Comparison of ENCODE assay signal across 25 cellular contexts in genomic region chr17:27478901-27479531, GRCh38. TPM values are rescaled to one million over a fixed set of nuclear protein-coding genes. Genes with fewer than 3 reads are reported as not detected.
DNase-seq lines count a peak whose midpoint lies in the region; ATAC-seq and TF ChIP-seq lines count a peak whose summit lies in the region.
"Had no signal": no experiment of that assay in that cellular context is flagged by ENCODE, and none has a peak within 500 bp of the region (broad histone marks: within the 10 kb centered on the region; RNA-seq: fewer than 3 reads in every experiment).

No MANE protein-coding gene starts in this region.

- H2BK120ac ChIP-seq in H9 (ENCODE audit: low read depth, low read length, poor library complexity, severe bottlenecking): no peak overlapping the region

- POLR2A ChIA-PET in WTC11 (lab: Charles Lee): no interaction called here
- POLR2A ChIA-PET in naive thymus-derived CD8-positive, alpha-beta T cell (lab: Charles Lee): no interaction called here

- H3K36me3 Mint-ChIP-seq in T-helper 2 cell treated with Interferon-gamma antibody and Interleukin-4, amounts not matched to agents 5 μg/mL and 100 μg/mL, for 36 hours (ENCODE audit: low read depth): no peaks in the 10 kb centered on the region
- peaks cover 0 to 5% (median 0%) of the 10 kb centered on the region in 3 experiments; a peak in 1 of 7 replicates for H3K36me3 Mint-ChIP-seq in H9 (ENCODE audit: insufficient read depth in 1 of 3, low read depth in 3 of 3)
- no peaks in the 10 kb centered on the region for H3K36me3 Mint-ChIP-seq in WTC11
- peaks cover 0 to 5% (median 0%) of the 10 kb centered on the region in 3 donors for H3K36me3 Mint-ChIP-seq in naive thymus-derived CD8-positive, alpha-beta T cell
- H3K36me3 Mint-ChIP-seq: CD8-positive, alpha-beta T cell had no signal

- H4K5ac ChIP-seq in H9 (ENCODE audit: insufficient read length, low read depth, low read length): no peak overlapping the region

- H3K27ac Mint-ChIP-seq in T-helper 2 cell treated with Interferon-gamma antibody and Interleukin-4, amounts not matched to agents 5 μg/mL and 100 μg/mL, for 36 hours: peak overlapping the region; percentile 21
- peak overlapping the region in 2 of 3 experiments; percentile 90 to 98; a peak in 3 of 7 replicates for H3K27ac Mint-ChIP-seq in H9
- H3K27ac Mint-ChIP-seq in WTC11: peak overlapping the region; percentile 58; the same call in 1 of the 2 replicates
- H3K27ac Mint-ChIP-seq in naive thymus-derived CD8-positive, alpha-beta T cell: peak overlapping the region in 6 of 10 donors; percentile 19 to 68 (median 50)
- H3K27ac Mint-ChIP-seq: CD8-positive, alpha-beta T cell; HFFc6 had no signal

- no peak overlapping the region for H3K9ac ChIP-seq in H9 (ENCODE audit: extremely low read depth, insufficient read length, low read length)

- no peak overlapping the region for H4K8ac ChIP-seq in H9 (replicated peaks; ENCODE audit: insufficient read length, low read depth, low read length)

- no peak overlapping the region for H3K18ac ChIP-seq in H9 (ENCODE audit: insufficient read length, low read depth, low read length)

- no peak overlapping the region for H2BK5ac ChIP-seq in H9 (ENCODE audit: insufficient read length, low read length)

- H3K9me3 ChIP-seq in H9 (ENCODE audit: control insufficient read depth, low read depth, low read length): no peaks in the 10 kb centered on the region
- H3K9me3 ChIP-seq: left lung, thyroid gland had no signal

- TF ChIP-seq CTCF in H9 (conservative IDR thresholded peaks at IDR 0.05) (no peak), WTC11 (IDR thresholded peaks at IDR 0.05) (no peak)

- no CpG with 5 or more reads among the region's 10 CpGs for WGBS in H9 (ENCODE audit: extremely low coverage, insufficient read length, low lambda C conversion rate)

- peaks cover 16% of the 10 kb centered on the region; the same call in 1 of the 2 replicates for H3K79me2 ChIP-seq in H9 (ENCODE audit: insufficient read depth, low read length)

- no peak overlapping the region for H3K27ac ChIP-seq in H9 (ENCODE audit: insufficient read length, low read depth, low read length)
- H3K27ac ChIP-seq: left lung, PC-9, thyroid gland, VCaP had no signal

- peaks cover 2% of the 10 kb centered on the region for H3K79me1 ChIP-seq in H9 (ENCODE audit: insufficient read depth, low read depth, low read length, poor library complexity, severe bottlenecking)

- H2BK20ac ChIP-seq in H9 (ENCODE audit: low read depth, low read length, poor library complexity, severe bottlenecking): no peak overlapping the region

- no peak overlapping the region for H3K56ac ChIP-seq in H9 (ENCODE audit: insufficient read length, low read depth, low read length)

- no peak for DNase-seq in T-helper 2 cell treated with Interferon-gamma antibody and Interleukin-4, amounts not matched to agents 5 μg/mL and 100 μg/mL, for 36 hours (ENCODE audit: low spot score)
- DNase-seq in T-helper 2 cell (no peak), H9 (no peak), WTC11 (ENCODE audit: low spot score) (no peak), cerebellum (ENCODE audit: low spot score) (no peak), GM19240 (ENCODE audit: insufficient read length, low spot score) (no peak)
- peak in 1 of 10 donors; percentile 53 for DNase-seq in naive thymus-derived CD8-positive, alpha-beta T cell
- DNase-seq: activated CD4-positive, alpha-beta T cell treated with anti-CD3 and anti-CD28 coated beads, Interleukin-2, amount 50 U/mL, for 48 hours; activated effector memory CD4-positive, alpha-beta T cell treated with Interleukin-2 at 50 U/mL for 16 hours; CD8-positive, alpha-beta T cell; HFFc6; left lung; MV-4-11; NCI-H146; NCI-H510A treated with DMSO at 0.1 percent for 48 hours; NK-92 treated with Interleukin-12 subunit alpha and Interleukin-12 subunit beta, amount 100 ng/mL, for 24 hours; occipital lobe; PC-9; stimulated activated CD4-positive, alpha-beta T cell treated with anti-CD3 and anti-CD28 coated beads, Interleukin-15, amount 100 ng/mL, for 24 hours; stimulated activated naive CD4-positive, alpha-beta T cell; T-helper 9 cell; thyroid gland had no signal

- no peak overlapping the region for H2BK12ac ChIP-seq in H9 (ENCODE audit: insufficient read length, low read depth, low read length)

- no peaks in the 10 kb centered on the region for H3K27me3 Mint-ChIP-seq in T-helper 2 cell treated with Interferon-gamma antibody and Interleukin-4, amounts not matched to agents 5 μg/mL and 100 μg/mL, for 36 hours (ENCODE audit: low read depth)
- H3K27me3 Mint-ChIP-seq in H9 (ENCODE audit: low read depth): no peaks in the 10 kb centered on the region
- H3K27me3 Mint-ChIP-seq in WTC11 (ENCODE audit: low read depth): no peaks in the 10 kb centered on the region
- H3K27me3 Mint-ChIP-seq in naive thymus-derived CD8-positive, alpha-beta T cell: no peaks in the 10 kb centered on the region

- no peak overlapping the region for H2BK15ac ChIP-seq in H9 (ENCODE audit: low read depth, low read length)

- no peaks in the 10 kb centered on the region for H3K9me3 Mint-ChIP-seq in T-helper 2 cell treated with Interferon-gamma antibody and Interleukin-4, amounts not matched to agents 5 μg/mL and 100 μg/mL, for 36 hours
- H3K9me3 Mint-ChIP-seq in H9 (no peaks in the 10 kb centered on the region), WTC11 (no peaks in the 10 kb centered on the region)
- H3K9me3 Mint-ChIP-seq in naive thymus-derived CD8-positive, alpha-beta T cell: no peaks in the 10 kb centered on the region
- H3K9me3 Mint-ChIP-seq: CD8-positive, alpha-beta T cell; HFFc6 had no signal

- no peak overlapping the region for H3K4me3 Mint-ChIP-seq in T-helper 2 cell treated with Interferon-gamma antibody and Interleukin-4, amounts not matched to agents 5 μg/mL and 100 μg/mL, for 36 hours
- H3K4me3 Mint-ChIP-seq in H9 (no peak overlapping the region; a peak in 1 of 5 replicates), WTC11 (no peak overlapping the region)
- H3K4me3 Mint-ChIP-seq in naive thymus-derived CD8-positive, alpha-beta T cell: no peak overlapping the region
- H3K4me3 Mint-ChIP-seq: CD8-positive, alpha-beta T cell; HFFc6 had no signal

- CTCF ChIA-PET in WTC11 (lab: Charles Lee): interaction anchor here (3.0 kb wide), 1 partner anchor 23 kb away, joined by 9 read pairs; the partner anchor contains the start of gene KSR1

- peaks cover 69% of the 10 kb centered on the region for H3K4me1 Mint-ChIP-seq in T-helper 2 cell treated with Interferon-gamma antibody and Interleukin-4, amounts not matched to agents 5 μg/mL and 100 μg/mL, for 36 hours (ENCODE audit: low read depth)
- peaks cover 68 to 75% of the 10 kb centered on the region in 2 experiments for H3K4me1 Mint-ChIP-seq in H9
- peaks cover 75% of the 10 kb centered on the region for H3K4me1 Mint-ChIP-seq in WTC11
- H3K4me1 Mint-ChIP-seq in naive thymus-derived CD8-positive, alpha-beta T cell: peaks cover 32 to 76% (median 72%) of the 10 kb centered on the region in 4 donors

- no peaks in the 10 kb centered on the region for H3K23me2 ChIP-seq in H9 (ENCODE audit: insufficient read length, low read depth, low read length, poor library complexity, severe bottlenecking)

- peak; percentile 27 for ATAC-seq in WTC11
- ATAC-seq in naive thymus-derived CD8-positive, alpha-beta T cell: no peak
- ATAC-seq in GM18909 (IDR thresholded peaks at IDR 0.05; ENCODE audit: poor library complexity, unreplicated experiment): no peak
- ATAC-seq: CD8-positive, alpha-beta T cell; left lung; Right ventricle myocardium inferior had no signal

- no peak overlapping the region for H3K23ac ChIP-seq in H9 (ENCODE audit: insufficient read length, low read depth, low read length)

- H3T11ph ChIP-seq in H9 (ENCODE audit: low read length): no peak overlapping the region

- peaks cover 4% of the 10 kb centered on the region for H4K20me1 ChIP-seq in H9 (ENCODE audit: control insufficient read depth, insufficient read depth, insufficient read length)

- H3K27me3 ChIP-seq in H9 (ENCODE audit: insufficient read depth, low read length): no peaks in the 10 kb centered on the region
- H3K27me3 ChIP-seq: left lung, thyroid gland had no signal

- peaks cover 19% of the 10 kb centered on the region; the same call in 1 of the 2 replicates for H3K4me1 ChIP-seq in H9 (ENCODE audit: insufficient read depth, low read length)

- H2AFZ ChIP-seq in H9 (ENCODE audit: low read length): no peak overlapping the region
- H2AFZ ChIP-seq: PC-9 had no signal

- no peak overlapping the region for H3K4ac ChIP-seq in H9 (ENCODE audit: low read depth, low read length)

- no peak overlapping the region for H3K4me2 ChIP-seq in H9 (ENCODE audit: insufficient read depth, insufficient read length, low read length)
- H3K4me2 ChIP-seq: PC-9 had no signal

- no peak overlapping the region for H4K91ac ChIP-seq in H9 (ENCODE audit: insufficient read length, low read depth, low read length)

- H2AK5ac ChIP-seq in H9 (ENCODE audit: insufficient read length, low read length): no peak overlapping the region

- no peak overlapping the region for H3K14ac ChIP-seq in H9 (ENCODE audit: insufficient read depth, low read length)

TF ChIP-seq in WTC11, 78 proteins besides CTCF, POLR2A, EP300 and RAD21:
- TF ChIP-seq E2F4 (CRISPR knock-in tag; IDR thresholded peaks at IDR 0.05; ENCODE audit: borderline replicate concordance, low read depth) (no peak), ZNF263 (CRISPR knock-in tag; IDR thresholded peaks at IDR 0.05; ENCODE audit: low read depth) (peak; percentile 93)

RNA-seq across cellular contexts. Expression of gene KSR1, which starts 22.8 kb away (rescaled TPM):
- total RNA-seq in H9 (2021) (43.5 and 44.9 TPM in 2 replicates), WTC11 (2021) (38.0 to 45.5 TPM (median 39.7 TPM) in 3 replicates), cerebellum (43.8 TPM)
- 10 to 100 TPM; 24.2 to 25.4 TPM for total RNA-seq in naive thymus-derived CD8-positive, alpha-beta T cell
- polyA plus RNA-seq in naive thymus-derived CD8-positive, alpha-beta T cell: 1 to 10 TPM in 1 of 3 donors, under 1 TPM in 2; 0.73 to 2.0 (median 0.91) TPM

Comparison
In these comparisons a context has a peak if more than half of its experiments do, and no peak if none do; other contexts are left out.
1. H3K27ac Mint-ChIP-seq: peak in every context shown above with its lines; median percentile 94 in H9; 58 in WTC11; 50 in naive thymus-derived CD8-positive, alpha-beta T cell; 21 in T-helper 2 cell treated with Interferon-gamma antibody and Interleukin-4, amounts not matched to agents 5 μg/mL and 100 μg/mL, for 36 hours.